ENCODE assay signal across 11 cellular contexts in the genomic region with DNA sequence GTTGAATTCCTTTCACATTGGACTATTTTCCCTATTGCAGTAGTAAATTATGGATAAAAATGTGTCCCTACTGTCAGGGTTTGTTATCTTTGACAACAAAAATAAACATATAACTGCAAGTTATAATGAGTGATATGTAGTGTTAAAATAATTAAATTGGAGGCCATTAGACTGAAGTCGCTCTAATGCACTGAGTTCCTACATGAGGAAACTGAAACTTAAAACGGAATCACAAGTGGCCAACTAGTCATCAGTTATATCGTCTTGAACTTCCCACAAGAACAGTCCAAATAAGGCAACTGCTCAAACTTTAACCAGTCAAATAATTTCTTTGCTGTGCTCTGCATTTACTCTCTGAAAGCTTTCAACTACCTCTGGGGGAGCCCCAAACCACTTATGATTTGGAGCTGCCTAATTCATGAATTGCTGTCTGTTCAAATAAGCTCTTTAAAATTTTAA. TPM values are rescaled to one million over a fixed set of nuclear protein-coding genes. Genes with fewer than 3 reads are reported as not detected.
A peak's percentile ranks its signal among the peaks of the same experiment; 100 is the strongest.
DNase-seq lines count a peak whose midpoint lies in the region; ATAC-seq and TF ChIP-seq lines count a peak whose summit lies in the region.
"Had no signal": no experiment of that assay in that cellular context is flagged by ENCODE, and none has a peak within 500 bp of the region (broad histone marks: within the 10 kb centered on the region; RNA-seq: fewer than 3 reads in every experiment).

No MANE protein-coding gene starts in this region.

- ATAC-seq in HG02970 (IDR thresholded peaks at IDR 0.05; ENCODE audit: low FRiP score, unreplicated experiment), result no peak
- no peak for ATAC-seq in HG03439 (IDR thresholded peaks at IDR 0.05; ENCODE audit: unreplicated experiment)

- intact Hi-C loops in cardiac septum (cut with DNase I), result loop anchor here (5.0 kb wide), 1 partner anchor 618 kb away; the partner anchor contains the start of gene C9orf72

- no peaks in the 10 kb centered on the region for H3K36me3 ChIP-seq in osteoblast (ENCODE audit: insufficient read depth, low read length)
- H3K36me3 ChIP-seq: uterus had no signal

- H3K4me3 ChIP-seq in HL-60 (replicated peaks; ENCODE audit: insufficient read depth, low read length) (no peak overlapping the region), osteoblast (ENCODE audit: insufficient read depth, low read length) (peak overlapping the region; percentile 24)
- H3K4me3 ChIP-seq: uterus had no signal

- no peak for TF ChIP-seq CTCF in GM13977 (IDR thresholded peaks at IDR 0.05; ENCODE audit: extremely low read depth, insufficient read depth, missing control alignments)
- TF ChIP-seq CTCF in HL-60 (IDR thresholded peaks at IDR 0.05; ENCODE audit: insufficient read depth, low read length), result no peak
- peak; percentile 12 for TF ChIP-seq CTCF in osteoblast (IDR thresholded peaks at IDR 0.05; ENCODE audit: extremely low read depth, low read depth, low read length)

- H3K79me2 ChIP-seq in osteoblast (ENCODE audit: insufficient read depth, low read length), result peaks cover 20% of the 10 kb centered on the region

- no peaks in the 10 kb centered on the region for H4K20me1 ChIP-seq in osteoblast (ENCODE audit: insufficient read depth, low read length)

- H3K27me3 ChIP-seq in HL-60 (ENCODE audit: insufficient read depth, poor library complexity, severe bottlenecking) (no peaks in the 10 kb centered on the region), osteoblast (ENCODE audit: insufficient read depth, low read length) (no peaks in the 10 kb centered on the region)
- H3K27me3 ChIP-seq: uterus had no signal

- H3K27ac Mint-ChIP-seq in activated naive CD8-positive, alpha-beta T cell, result peak overlapping the region; percentile 61

- peaks cover 14% of the 10 kb centered on the region for H3K4me1 ChIP-seq in osteoblast (ENCODE audit: insufficient read depth, low read length)
- H3K4me1 ChIP-seq: uterus had no signal

- DNase-seq in GM13977 (ENCODE audit: low spot score) (peak; percentile 30), HL-60 (ENCODE audit: low read depth in 1 of 2, low spot score in 1 of 2) (peak in 1 of 2 experiments; percentile 24), osteoblast (ENCODE audit: insufficient read length, low spot score, missing footprints) (peak; percentile 13), cardiac septum (ENCODE audit: low spot score) (no peak)
- DNase-seq: activated T-cell treated with anti-CD3 and anti-CD28 coated beads, Interleukin-2, amount 50 U/mL, for 48 hours; uterus had no signal

- in situ Hi-C loops in GM13977 (cut with MboI; ENCODE audit: low pct_unique_long_range_greater_than_20kb, low sequenced_read_pairs, unreplicated experiment), result no loop called here

- H3K9me3 Mint-ChIP-seq in activated naive CD8-positive, alpha-beta T cell (ENCODE audit: low read depth), result no peaks in the 10 kb centered on the region

- H3K4me2 ChIP-seq in osteoblast (ENCODE audit: insufficient read depth, low read length), result peak overlapping the region; percentile 33
- H3K4me2 ChIP-seq: KMS-11 had no signal

- H3K27ac ChIP-seq in HL-60 (replicated peaks) (peak overlapping the region; percentile 90), osteoblast (ENCODE audit: low read depth, low read length) (no peak overlapping the region)
- H3K27ac ChIP-seq: KMS-11, uterus had no signal

- H3K4me3 Mint-ChIP-seq in activated naive CD8-positive, alpha-beta T cell, result peak overlapping the region; percentile 32

- peaks cover 3% of the 10 kb centered on the region for H3K27me3 Mint-ChIP-seq in activated naive CD8-positive, alpha-beta T cell

- peaks cover 32% of the 10 kb centered on the region for H3K4me1 Mint-ChIP-seq in activated naive CD8-positive, alpha-beta T cell (ENCODE audit: low read depth)

- H3K9me3 ChIP-seq in osteoblast (ENCODE audit: low read depth, low read length), result no peaks in the 10 kb centered on the region
- H3K9me3 ChIP-seq: uterus had no signal

- H2AFZ ChIP-seq in osteoblast (ENCODE audit: low read length), result peak overlapping the region; percentile 52

- no peaks in the 10 kb centered on the region for H3K36me3 Mint-ChIP-seq in activated naive CD8-positive, alpha-beta T cell

RNA-seq across cellular contexts. Expression of gene IFT74, which starts 2.1 kb away (rescaled TPM):
- 19.2 and 19.9 TPM in 2 replicates for total RNA-seq in osteoblast
- 8.7 TPM for total RNA-seq in cardiac septum

RNA-seq across cellular contexts. Expression of gene PLAA, which starts 7.0 kb away (rescaled TPM):
- total RNA-seq in osteoblast, result 42.3 and 44.5 TPM in 2 replicates
- 31.5 TPM for total RNA-seq in cardiac septum

RNA-seq across cellular contexts. Expression of gene LRRC19, which starts 51.4 kb away (rescaled TPM):
- under 0.01 TPM in 2 replicates for total RNA-seq in osteoblast
- not detected for total RNA-seq in cardiac septum
- total RNA-seq: lower leg skin, uterus had no signal
